Comparison of ENCODE assay signal across 19 cellular contexts in genomic region chr15:77430213-77430612, GRCh38.
"Had no signal": no experiment of that assay in that cellular context is flagged by ENCODE, and none has a peak within 500 bp of the region (broad histone marks: within the 10 kb centered on the region; RNA-seq: fewer than 3 reads in every experiment).

No MANE protein-coding gene starts in this region.

- H3K27me3 ChIP-seq: brain microvascular endothelial cell, gastrocnemius medialis, left lung, suprapubic skin had no signal

- H3K27ac Mint-ChIP-seq: dendritic cell treated with granulocyte-macrophage colony-stimulating factor and Interleukin-4, amounts not matched to agents 40 ng/mL and 50 ng/mL, for 4 days; nephron; progenitor cell of endocrine pancreas; type B pancreatic cell; WTC11 had no signal

- ATAC-seq: effector memory CD8-positive, alpha-beta T cell; gastrocnemius medialis; left lung; right cardiac atrium; SK-N-SH treated with all-trans-retinoic acid at 6 μM for 48 hours; WTC11 had no signal

- H3K4me1 Mint-ChIP-seq: WTC11 had no signal

- DNase-seq: activated CD4-positive, alpha-beta T cell treated with anti-CD3 and anti-CD28 coated beads, Interleukin-2, amount 50 U/mL, for 48 hours; activated naive CD4-positive, alpha-beta T cell; amniotic stem cell; brain microvascular endothelial cell; effector memory CD8-positive, alpha-beta T cell; gastrocnemius medialis; left lung; occipital lobe; right cardiac atrium; small intestine; stimulated activated CD4-positive, alpha-beta T cell treated with anti-CD3 and anti-CD28 coated beads, Interleukin-1b, Interleukin-23, amount 100 ng/mL, for 48 hours; stimulated activated naive CD4-positive, alpha-beta T cell had no signal

- H3K4me3 ChIP-seq: gastrocnemius medialis, left lung, suprapubic skin had no signal

- H3K4me1 ChIP-seq: suprapubic skin had no signal

- H3K9me3 ChIP-seq: gastrocnemius medialis, left lung, suprapubic skin had no signal

- H3K9me3 Mint-ChIP-seq: dendritic cell treated with granulocyte-macrophage colony-stimulating factor and Interleukin-4, amounts not matched to agents 40 ng/mL and 50 ng/mL, for 4 days; effector memory CD8-positive, alpha-beta T cell; nephron; type B pancreatic cell; WTC11 had no signal

- H3K27me3 Mint-ChIP-seq: dendritic cell treated with granulocyte-macrophage colony-stimulating factor and Interleukin-4, amounts not matched to agents 40 ng/mL and 50 ng/mL, for 4 days; effector memory CD8-positive, alpha-beta T cell; progenitor cell of endocrine pancreas; type B pancreatic cell had no signal

- H3K36me3 Mint-ChIP-seq: WTC11 had no signal

- H3K4me3 Mint-ChIP-seq: dendritic cell treated with granulocyte-macrophage colony-stimulating factor and Interleukin-4, amounts not matched to agents 40 ng/mL and 50 ng/mL, for 4 days; effector memory CD8-positive, alpha-beta T cell; nephron; type B pancreatic cell; WTC11 had no signal

- H3K36me3 ChIP-seq: brain microvascular endothelial cell, gastrocnemius medialis, left lung, suprapubic skin had no signal
